8 cellular contexts compared by ENCODE assay signal in genomic region chr12:79737875-79738718, GRCh38. TPM values are rescaled to one million over a fixed set of nuclear protein-coding genes. Genes with fewer than 3 reads are reported as not detected.
DNase-seq lines count a peak whose midpoint lies in the region; ATAC-seq and TF ChIP-seq lines count a peak whose summit lies in the region.

No MANE protein-coding gene starts in this region.

- H3K4me3 Mint-ChIP-seq in CD4-positive, alpha-beta memory T cell: no peak overlapping the region
- no peak overlapping the region for H3K4me3 Mint-ChIP-seq in T-helper 17 cell

- intact Hi-C loops in CD4-positive, alpha-beta memory T cell (cut with micrococcal nuclease): loop anchor here (1.0 to 5.0 kb wide), 2 partner anchors 190 to 1591 kb away; no protein-coding TSS in a partner anchor
- intact Hi-C loops in prostate gland (cut with DNase I): loop anchor here (5.0 kb wide), 1 partner anchor 181 kb away; no protein-coding TSS in a partner anchor

- no peaks in the 10 kb centered on the region for H3K9me3 Mint-ChIP-seq in CD4-positive, alpha-beta memory T cell

- POLR2A ChIA-PET in CD4-positive, alpha-beta memory T cell (lab: Charles Lee; ENCODE audit: partially characterized antibody): no interaction called here

- H3K36me3 ChIP-seq in CD4-positive, alpha-beta memory T cell (ENCODE audit: insufficient read depth, low read length): no peaks in the 10 kb centered on the region
- no peaks in the 10 kb centered on the region for H3K36me3 ChIP-seq in prostate gland

- no peaks in the 10 kb centered on the region for H3K4me1 ChIP-seq in CD4-positive, alpha-beta memory T cell (ENCODE audit: insufficient read depth, low read length)
- H3K4me1 ChIP-seq in prostate gland (replicated peaks): no peaks in the 10 kb centered on the region

- peak; percentile 12 to 73 (median 72) for TF ChIP-seq CTCF in prostate gland (IDR thresholded peaks at IDR 0.05)

- H3K27ac ChIP-seq in CD4-positive, alpha-beta memory T cell (ENCODE audit: low read depth, low read length): no peak overlapping the region
- no peak overlapping the region for H3K27ac ChIP-seq in prostate gland

- H3K4me3 ChIP-seq in CD4-positive, alpha-beta memory T cell (ENCODE audit: low read length in 2 of 2): no peak overlapping the region
- H3K4me3 ChIP-seq in prostate gland: no peak overlapping the region

- H3K36me3 Mint-ChIP-seq in CD4-positive, alpha-beta memory T cell: no peaks in the 10 kb centered on the region
- no peaks in the 10 kb centered on the region for H3K36me3 Mint-ChIP-seq in T-helper 17 cell (ENCODE audit: low read depth)

- H3K27ac Mint-ChIP-seq in CD4-positive, alpha-beta memory T cell: no peak overlapping the region
- H3K27ac Mint-ChIP-seq in T-helper 17 cell: no peak overlapping the region

- ATAC-seq in GM18517 (IDR thresholded peaks at IDR 0.05; ENCODE audit: unreplicated experiment) (peak; percentile 87), HG02938 (IDR thresholded peaks at IDR 0.05; ENCODE audit: unreplicated experiment) (peak; percentile 81), T-helper 17 cell (peak; percentile 50)

- 18% methylated on average over 4 of the region's 4 CpGs for WGBS in prostate gland

- CTCF ChIA-PET in CD4-positive, alpha-beta memory T cell (lab: Charles Lee; ENCODE audit: partially characterized antibody): interaction anchor here (1.0 to 1.2 kb wide), 3 partner anchors 12 to 185 kb away, joined by 4 read pairs; no protein-coding TSS in a partner anchor

- H3K4me1 Mint-ChIP-seq in CD4-positive, alpha-beta memory T cell: no peaks in the 10 kb centered on the region
- H3K4me1 Mint-ChIP-seq in T-helper 17 cell: no peaks in the 10 kb centered on the region

- H3K9me3 ChIP-seq in CD4-positive, alpha-beta memory T cell (ENCODE audit: control insufficient read depth in 1 of 2, low read length in 2 of 2): no peaks in the 10 kb centered on the region
- no peaks in the 10 kb centered on the region for H3K9me3 ChIP-seq in T-helper 17 cell (ENCODE audit: control insufficient read depth, low read length, poor library complexity, severe bottlenecking)
- no peaks in the 10 kb centered on the region for H3K9me3 ChIP-seq in prostate gland

- peaks cover 5% of the 10 kb centered on the region for H3K27me3 ChIP-seq in CD4-positive, alpha-beta memory T cell (ENCODE audit: insufficient read depth, low read length)
- H3K27me3 ChIP-seq in prostate gland (replicated peaks; ENCODE audit: insufficient read depth): no peaks in the 10 kb centered on the region

- peaks cover 6 to 13% of the 10 kb centered on the region in 2 donors for H3K27me3 Mint-ChIP-seq in CD4-positive, alpha-beta memory T cell
- peaks cover 10% of the 10 kb centered on the region for H3K27me3 Mint-ChIP-seq in T-helper 17 cell

- DNase-seq in CD4-positive, alpha-beta memory T cell: peak in 4 of 5 donors; percentile 19 to 29 (median 20)
- peak; percentile 81 for DNase-seq in NCI-H146 (lab: John Stamatoyannopoulos, UW)
- no peak for DNase-seq in T-helper 17 cell
- peak; percentile 78 for DNase-seq in fibroblast of peridontal ligament (ENCODE audit: extremely low read depth)
- peak; percentile 66 for DNase-seq in prostate gland (ENCODE audit: low spot score)
- DNase-seq in mesenteric fat pad (ENCODE audit: low spot score): no peak

- TF ChIP-seq POLR2A in prostate gland (IDR thresholded peaks at IDR 0.05): no peak

RNA-seq across cellular contexts. Expression of gene PAWR, which starts 47.3 kb away (rescaled TPM):
- 1 to 10 TPM; 2.8 to 4.7 TPM for total RNA-seq in CD4-positive, alpha-beta memory T cell
- 1 to 10 TPM in 1 of 2 donors, under 1 TPM in 1; 0.87 to 1.5 TPM for polyA plus RNA-seq in CD4-positive, alpha-beta memory T cell
- 1 to 10 TPM; 4.3 to 6.7 TPM for total RNA-seq in T-helper 17 cell
- total RNA-seq in prostate gland: 10 to 100 TPM; 46.4 to 58.7 TPM
- 25.9 TPM for total RNA-seq in mesenteric fat pad

Comparison
In these comparisons a context has a peak if more than half of its experiments do, and no peak if none do; other contexts are left out.
1. DNase-seq: peak in CD4-positive, alpha-beta memory T cell (4 of 5), NCI-H146 (single experiment), fibroblast of peridontal ligament (single experiment) and prostate gland (single experiment); none in T-helper 17 cell (0 of 3) and mesenteric fat pad (single experiment).
2. Peak in every context shown above with its lines, with median percentiles within 50 percentile points of each other: ATAC-seq.